In the genomic region with DNA sequence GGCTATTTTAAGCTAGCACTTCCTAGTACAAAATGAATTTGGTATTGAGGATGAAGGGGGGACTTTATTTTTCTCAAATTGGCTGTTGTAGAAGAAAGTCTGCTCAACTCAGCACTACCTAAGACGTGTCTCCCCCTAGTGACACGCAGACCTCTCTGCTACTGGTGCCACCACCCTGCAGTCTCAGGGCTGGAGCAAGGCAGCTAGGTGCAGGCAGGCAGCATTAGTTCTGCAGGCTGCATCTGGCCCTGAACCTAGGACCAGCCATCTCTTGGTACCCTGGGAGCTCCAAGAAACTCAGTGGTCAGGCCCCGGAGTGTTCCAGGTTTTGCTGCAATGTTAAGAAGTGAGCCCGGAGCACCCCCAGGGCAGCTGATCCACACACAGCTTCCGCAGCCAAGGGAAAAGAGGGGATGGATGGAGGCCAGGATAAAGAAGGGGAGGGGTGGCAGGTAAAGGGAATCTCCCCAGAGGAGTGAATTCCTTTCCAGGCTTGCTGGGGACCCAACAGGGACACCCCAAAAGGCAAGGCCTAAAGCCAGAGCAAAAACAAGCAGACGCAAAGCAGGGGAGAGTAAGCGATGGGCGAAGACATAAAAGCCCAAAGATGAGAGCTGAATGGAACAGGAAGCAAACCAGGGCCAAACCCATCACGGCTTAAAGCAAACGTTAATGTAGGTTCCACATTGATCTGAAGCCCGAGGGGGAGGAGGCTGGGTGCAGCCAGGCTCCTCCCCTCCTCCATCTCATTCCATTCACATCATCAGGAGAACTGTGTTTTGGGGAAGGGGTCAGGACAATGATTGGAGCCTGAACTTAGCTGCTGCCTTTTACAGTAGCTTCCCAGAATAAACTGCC, we compare ENCODE assay signal across 8 cellular contexts.
DNase-seq lines count a peak whose midpoint lies in the region; ATAC-seq and TF ChIP-seq lines count a peak whose summit lies in the region.

No MANE protein-coding gene starts in this region.

- H3K27ac ChIP-seq in PC-9 (no peak overlapping the region; the same call in 1 of the 2 replicates), prostate gland (peak overlapping the region; percentile 71 to 72)

- CTCF ChIA-PET in PC-9 (lab: Charles Lee) = no interaction called here

- H3K9me2 ChIP-seq in PC-9 (ENCODE audit: insufficient read depth) = no peaks in the 10 kb centered on the region

- H2AFZ ChIP-seq in PC-9 = no peak overlapping the region

- POLR2A ChIA-PET in PC-9 (lab: Charles Lee; ENCODE audit: unreplicated experiment) = no interaction called here

- H3K4me1 ChIP-seq in PC-9 (replicated peaks; ENCODE audit: insufficient read depth) = peaks cover 19% of the 10 kb centered on the region
- peaks cover 19% of the 10 kb centered on the region for H3K4me1 ChIP-seq in prostate gland (replicated peaks)

- TF ChIP-seq POLR2A in prostate gland (IDR thresholded peaks at IDR 0.05) = no peak

- H3K79me2 ChIP-seq in PC-9 (ENCODE audit: low read depth) = peaks cover 23% of the 10 kb centered on the region; the same call in 1 of the 2 replicates

- peak; percentile 47; the same call in 1 of the 2 replicates for TF ChIP-seq CTCF in PC-9 (conservative IDR thresholded peaks at IDR 0.05)
- peak in 2 of 4 experiments; percentile 15 to 25 for TF ChIP-seq CTCF in prostate gland (IDR thresholded peaks at IDR 0.05)

- BruUV-seq in PC-9 (replicated peaks; lab: Mats Ljungman, UMichigan) = no TSS peak

- H3K36me3 ChIP-seq in PC-9 (ENCODE audit: low read depth) (no peaks in the 10 kb centered on the region; the same call in 1 of the 2 replicates), prostate gland (no peaks in the 10 kb centered on the region)

- ATAC-seq in GM21381 (IDR thresholded peaks at IDR 0.05; ENCODE audit: unreplicated experiment) (peak; percentile 69), GM18517 (IDR thresholded peaks at IDR 0.05; ENCODE audit: unreplicated experiment) (no peak), HG03135 (IDR thresholded peaks at IDR 0.05; ENCODE audit: unreplicated experiment) (no peak)

- H3F3A ChIP-seq in PC-9 (ENCODE audit: insufficient read depth, low read depth) = no peaks in the 10 kb centered on the region; the same call in 1 of the 2 replicates

- WGBS in prostate gland = 38% methylated on average over 11 of the region's 11 CpGs

- DNase-seq in D341Med (ENCODE audit: low spot score) = peak; percentile 61
- peak in 1 of 2 experiments; percentile 12 for DNase-seq in PC-9
- DNase-seq in fibroblast of gingiva (ENCODE audit: low read depth) = peak; percentile 14
- no peak for DNase-seq in prostate gland (ENCODE audit: low spot score)
- DNase-seq in GM19240 (ENCODE audit: insufficient read length, low spot score) = no peak

- no peak overlapping the region for H3K4me3 ChIP-seq in PC-9
- H3K4me3 ChIP-seq in prostate gland = no peak overlapping the region

- intact Hi-C loops in PC-9 (cut with micrococcal nuclease; ENCODE audit: unreplicated experiment) (loop anchor here (1.0 to 2.0 kb wide), 3 partner anchors 30 to 207 kb away; no protein-coding TSS in a partner anchor), prostate gland (cut with DNase I) (loop anchor here (5.0 kb wide), 1 partner anchor 200 kb away; a partner anchor contains a TSS)

- no peaks in the 10 kb centered on the region for H4K20me1 ChIP-seq in PC-9 (ENCODE audit: insufficient read depth)

- H3K9me3 ChIP-seq in PC-9 (ENCODE audit: insufficient read depth, low read depth) = no peaks in the 10 kb centered on the region
- H3K9me3 ChIP-seq in prostate gland = no peaks in the 10 kb centered on the region

- H3K27me3 ChIP-seq in PC-9 (ENCODE audit: insufficient read depth, low read depth) (no peaks in the 10 kb centered on the region), prostate gland (replicated peaks; ENCODE audit: insufficient read depth) (no peaks in the 10 kb centered on the region)

- no peak overlapping the region for H3K4me2 ChIP-seq in PC-9

Comparison
In these comparisons a context has a peak if more than half of its experiments do, and no peak if none do; other contexts are left out.
1. DNase-seq: peak in D341Med (single experiment) and fibroblast of gingiva (single experiment); none in prostate gland (single experiment) and GM19240 (single experiment).